21 cellular contexts compared by ENCODE assay signal in genomic region chr20:50900261-50900660, GRCh38.
"Had no signal": no experiment of that assay in that cellular context is flagged by ENCODE, and none has a peak within 500 bp of the region (broad histone marks: within the 10 kb centered on the region; RNA-seq: fewer than 3 reads in every experiment).

No MANE protein-coding gene starts in this region.

- H3K4me1 Mint-ChIP-seq: stimulated activated naive CD8-positive, alpha-beta T cell treated with anti-CD3 and anti-CD28 coated beads, Interleukin-15, amount 100 ng/mL, for 72 hours had no signal

- H3K9me3 Mint-ChIP-seq: endodermal cell; naive thymus-derived CD4-positive, alpha-beta T cell; stimulated activated naive B cell treated with anti-CD40 and anti-IgM and Interleukin-4, amounts not matched to agents 10 μg/mL and 1 μg/mL and 100 μg/mL, for 72 hours; stimulated activated naive CD8-positive, alpha-beta T cell treated with anti-CD3 and anti-CD28 coated beads, Interleukin-15, amount 100 ng/mL, for 72 hours had no signal

- H3K4me3 Mint-ChIP-seq: endodermal cell; naive thymus-derived CD4-positive, alpha-beta T cell; stimulated activated naive B cell treated with anti-CD40 and anti-IgM and Interleukin-4, amounts not matched to agents 10 μg/mL and 1 μg/mL and 100 μg/mL, for 72 hours; stimulated activated naive CD8-positive, alpha-beta T cell treated with anti-CD3 and anti-CD28 coated beads, Interleukin-15, amount 100 ng/mL, for 72 hours had no signal

- ATAC-seq: heart left ventricle; left colon; left ventricle myocardium superior; naive thymus-derived CD4-positive, alpha-beta T cell; psoas muscle; sciatic nerve; stimulated activated naive B cell treated with anti-CD40 and anti-IgM and Interleukin-4, amounts not matched to agents 10 μg/mL and 1 μg/mL and 100 μg/mL, for 72 hours; stimulated activated naive CD8-positive, alpha-beta T cell treated with anti-CD3 and anti-CD28 coated beads, Interleukin-15, amount 100 ng/mL, for 72 hours had no signal

- H3K27ac Mint-ChIP-seq: endodermal cell; stimulated activated naive CD8-positive, alpha-beta T cell treated with anti-CD3 and anti-CD28 coated beads, Interleukin-15, amount 100 ng/mL, for 72 hours had no signal

- H3K9me3 ChIP-seq: heart left ventricle, neutrophil, psoas muscle, testis, transverse colon had no signal

- H3K27me3 ChIP-seq: heart left ventricle, neutrophil, testis, transverse colon had no signal

- H3K27me3 Mint-ChIP-seq: naive thymus-derived CD4-positive, alpha-beta T cell; stimulated activated naive B cell treated with anti-CD40 and anti-IgM and Interleukin-4, amounts not matched to agents 10 μg/mL and 1 μg/mL and 100 μg/mL, for 72 hours; stimulated activated naive CD8-positive, alpha-beta T cell treated with anti-CD3 and anti-CD28 coated beads, Interleukin-15, amount 100 ng/mL, for 72 hours had no signal

- DNase-seq: effector CD4-positive, alpha-beta T cell; endodermal cell; heart left ventricle; hippocampal formation; left colon; left ventricle myocardium superior; mesendoderm; naive thymus-derived CD4-positive, alpha-beta T cell; psoas muscle; retina; stimulated activated CD4-positive, alpha-beta T cell treated with anti-CD3 and anti-CD28 coated beads, Interleukin-2, amount 100 ng/mL, for 24 hours; stimulated activated CD4-positive, alpha-beta T cell treated with anti-CD3 and anti-CD28 coated beads, Interleukin-4, amount 100 ng/mL, for 4 hours; stimulated activated naive B cell treated with anti-CD40 and anti-IgM and Interleukin-4, amounts not matched to agents 10 μg/mL and 1 μg/mL and 100 μg/mL, for 72 hours; stimulated activated naive CD8-positive, alpha-beta T cell treated with anti-CD3 and anti-CD28 coated beads, Interleukin-15, amount 100 ng/mL, for 72 hours; testis; transverse colon had no signal

- H3K4me3 ChIP-seq: coronary artery, heart left ventricle, lung, psoas muscle, skin epidermis, testis, transverse colon had no signal

- H3K27ac ChIP-seq: coronary artery, heart left ventricle, neutrophil, psoas muscle, skin epidermis, testis, transverse colon had no signal
